23 cellular contexts compared by ENCODE assay signal in the genomic region with DNA sequence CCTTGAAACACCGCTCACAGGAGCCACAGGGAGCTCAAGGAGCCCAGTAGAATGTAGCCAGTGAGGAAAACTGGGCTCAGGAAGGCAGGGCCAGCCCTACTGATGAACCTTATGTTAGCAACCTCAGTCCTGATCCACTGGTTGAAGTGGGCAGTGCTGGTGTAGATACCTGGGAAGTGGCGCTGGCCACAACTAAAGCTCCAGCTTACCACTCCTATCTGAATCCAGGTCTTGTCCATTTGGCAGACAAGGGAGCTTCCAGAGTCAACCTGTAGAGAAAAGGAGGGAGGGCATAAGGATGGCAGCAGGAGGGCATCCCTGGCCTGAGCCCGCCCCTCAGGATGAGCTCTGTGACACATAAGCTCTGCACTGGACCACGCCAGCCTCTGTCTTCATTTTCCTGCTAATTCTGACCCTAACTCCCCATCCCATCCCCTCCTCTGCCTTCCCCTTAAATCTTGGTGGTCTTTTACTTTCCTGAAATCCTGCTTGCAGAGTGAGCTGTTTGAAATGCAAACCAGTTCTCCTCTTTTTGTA. TPM values are rescaled to one million over a fixed set of nuclear protein-coding genes. Genes with fewer than 3 reads are reported as not detected.
A peak's percentile ranks its signal among the peaks of the same experiment; 100 is the strongest.
DNase-seq lines count a peak whose midpoint lies in the region; ATAC-seq, FAIRE-seq and TF ChIP-seq lines count a peak whose summit lies in the region.
"Had no signal": no experiment of that assay in that cellular context is flagged by ENCODE, and none has a peak within 500 bp of the region (broad histone marks: within the 10 kb centered on the region; RNA-seq: fewer than 3 reads in every experiment).

No MANE protein-coding gene starts in this region.

- intact Hi-C loops in esophagus muscularis mucosa (cut with DNase I): no loop called here
- intact Hi-C loops in vagina (cut with DNase I): no loop called here
- intact Hi-C loops in PC-9 (cut with micrococcal nuclease; ENCODE audit: unreplicated experiment): no loop called here

- FAIRE-seq in D721Med (lab: Jason Lieb, UNC): no peak

- WGBS in esophagus muscularis mucosa: 86% methylated on average over 4 of the region's 4 CpGs

- H3K4me3 Mint-ChIP-seq in activated CD8-positive, alpha-beta memory T cell treated with anti-CD3 and anti-CD28 coated beads, Interleukin-2, amount 10 ng/mL, durations not matched to agents 7 days and 5 days: no peak overlapping the region
- no peak overlapping the region for H3K4me3 Mint-ChIP-seq in osteocyte (ENCODE audit: unreplicated experiment)
- H3K4me3 Mint-ChIP-seq: CD8-positive, alpha-beta T cell; HFFc6 had no signal

- H3K4me1 ChIP-seq in esophagus muscularis mucosa (peaks cover 0 to 7% (median 0%) of the 10 kb centered on the region in 4 donors), vagina (no peaks in the 10 kb centered on the region), PC-9 (replicated peaks; ENCODE audit: insufficient read depth) (no peaks in the 10 kb centered on the region)
- H3K4me1 ChIP-seq: SJSA1 had no signal

- no peak overlapping the region for H2AFZ ChIP-seq in PC-9

- no peak overlapping the region for H3K4me2 ChIP-seq in PC-9

- TF ChIP-seq CTCF in esophagus muscularis mucosa (IDR thresholded peaks at IDR 0.05) (no peak), osteocyte (IDR thresholded peaks at IDR 0.05) (no peak), vagina (IDR thresholded peaks at IDR 0.05) (no peak), D721Med (IDR thresholded peaks at IDR 0.05; ENCODE audit: insufficient read depth, missing control alignments) (no peak), PC-9 (conservative IDR thresholded peaks at IDR 0.05) (no peak)

- no peaks in the 10 kb centered on the region for H3K36me3 Mint-ChIP-seq in activated CD8-positive, alpha-beta memory T cell treated with anti-CD3 and anti-CD28 coated beads, Interleukin-2, amount 10 ng/mL, durations not matched to agents 7 days and 5 days
- H3K36me3 Mint-ChIP-seq in osteocyte (ENCODE audit: unreplicated experiment): no peaks in the 10 kb centered on the region
- H3K36me3 Mint-ChIP-seq: CD8-positive, alpha-beta T cell had no signal

- H3K27me3 ChIP-seq in esophagus muscularis mucosa (peaks cover 0 to 42% (median 4%) of the 10 kb centered on the region in 4 donors), vagina (no peaks in the 10 kb centered on the region), PC-9 (ENCODE audit: insufficient read depth, low read depth) (no peaks in the 10 kb centered on the region)
- H3K27me3 ChIP-seq: SJSA1 had no signal

- no peaks in the 10 kb centered on the region for H3K9me3 Mint-ChIP-seq in activated CD8-positive, alpha-beta memory T cell treated with anti-CD3 and anti-CD28 coated beads, Interleukin-2, amount 10 ng/mL, durations not matched to agents 7 days and 5 days (ENCODE audit: low read depth)
- H3K9me3 Mint-ChIP-seq in osteocyte (ENCODE audit: unreplicated experiment): peaks cover 5% of the 10 kb centered on the region
- H3K9me3 Mint-ChIP-seq: CD8-positive, alpha-beta T cell; HFFc6 had no signal

- no peaks in the 10 kb centered on the region for H3K79me2 ChIP-seq in PC-9 (ENCODE audit: low read depth)

- H3K27ac ChIP-seq in esophagus muscularis mucosa (replicated peaks in 1 of 4): no peak overlapping the region
- H3K27ac ChIP-seq in vagina: no peak overlapping the region
- no peak overlapping the region for H3K27ac ChIP-seq in PC-9
- H3K27ac ChIP-seq: SJSA1 had no signal

- H3K27ac Mint-ChIP-seq in activated CD8-positive, alpha-beta memory T cell treated with anti-CD3 and anti-CD28 coated beads, Interleukin-2, amount 10 ng/mL, durations not matched to agents 7 days and 5 days: no peak overlapping the region
- no peak overlapping the region for H3K27ac Mint-ChIP-seq in osteocyte (ENCODE audit: unreplicated experiment)
- H3K27ac Mint-ChIP-seq: CD8-positive, alpha-beta T cell; HFFc6 had no signal

- POLR2A ChIA-PET in PC-9 (lab: Charles Lee; ENCODE audit: unreplicated experiment): no interaction called here

- BruUV-seq in PC-9 (replicated peaks; lab: Mats Ljungman, UMichigan): no TSS peak

- no peaks in the 10 kb centered on the region for H3F3A ChIP-seq in PC-9 (ENCODE audit: insufficient read depth, low read depth)

- no peak for ATAC-seq in activated CD8-positive, alpha-beta memory T cell treated with anti-CD3 and anti-CD28 coated beads, Interleukin-2, amount 10 ng/mL, durations not matched to agents 7 days and 5 days
- ATAC-seq: CD8-positive, alpha-beta T cell; Panc1 had no signal

- H4K20me1 ChIP-seq in PC-9 (ENCODE audit: insufficient read depth): no peaks in the 10 kb centered on the region

- H3K27me3 Mint-ChIP-seq in activated CD8-positive, alpha-beta memory T cell treated with anti-CD3 and anti-CD28 coated beads, Interleukin-2, amount 10 ng/mL, durations not matched to agents 7 days and 5 days: peaks cover 5% of the 10 kb centered on the region
- peaks cover 33% of the 10 kb centered on the region for H3K27me3 Mint-ChIP-seq in osteocyte (ENCODE audit: unreplicated experiment)

- H3K4me3 ChIP-seq in esophagus muscularis mucosa: no peak overlapping the region
- no peak overlapping the region for H3K4me3 ChIP-seq in vagina
- H3K4me3 ChIP-seq in PC-9: no peak overlapping the region
- H3K4me3 ChIP-seq: SJSA1 had no signal

- no peak for TF ChIP-seq EP300 in esophagus muscularis mucosa (IDR thresholded peaks at IDR 0.05)

- no peaks in the 10 kb centered on the region for H3K36me3 ChIP-seq in esophagus muscularis mucosa
- no peaks in the 10 kb centered on the region for H3K36me3 ChIP-seq in vagina
- no peaks in the 10 kb centered on the region for H3K36me3 ChIP-seq in PC-9 (ENCODE audit: low read depth)
- H3K36me3 ChIP-seq: SJSA1 had no signal

- peak; percentile 38 for DNase-seq in activated CD8-positive, alpha-beta memory T cell treated with anti-CD3 and anti-CD28 coated beads, Interleukin-2, amount 10 ng/mL, durations not matched to agents 7 days and 5 days
- DNase-seq in activated CD8-positive, alpha-beta memory T cell treated with anti-CD3 and anti-CD28 coated beads, Interleukin-2, amount 50 U/mL, for 4 hours: no peak
- DNase-seq in esophagus muscularis mucosa (ENCODE audit: extremely low spot score): peak; percentile 89
- peak; percentile 62 for DNase-seq in osteocyte (ENCODE audit: extremely low spot score, unreplicated experiment)
- peak; percentile 65 to 72 for DNase-seq in vagina (ENCODE audit: extremely low spot score in 2 of 2)
- no peak for DNase-seq in D721Med (ENCODE audit: insufficient read length, low spot score)
- no peak for DNase-seq in PC-9
- no peak for DNase-seq in DMS153 (lab: John Stamatoyannopoulos, UW)
- DNase-seq: 8988T; C1 segment of cervical spinal cord; Calu3; CD8-positive, alpha-beta T cell; DMS79; H7; HFFc6; Karpas-422; NCI-H1417; NCI-H187; NCI-H446 treated with DMSO at 0.1 percent for 48 hours; NCI-H69 had no signal

- H3K9me3 ChIP-seq in esophagus muscularis mucosa (no peaks in the 10 kb centered on the region), vagina (no peaks in the 10 kb centered on the region), PC-9 (ENCODE audit: insufficient read depth, low read depth) (no peaks in the 10 kb centered on the region)
- H3K9me3 ChIP-seq: SJSA1 had no signal

- no peaks in the 10 kb centered on the region for H3K9me2 ChIP-seq in PC-9 (ENCODE audit: insufficient read depth)

- H3K4me1 Mint-ChIP-seq in activated CD8-positive, alpha-beta memory T cell treated with anti-CD3 and anti-CD28 coated beads, Interleukin-2, amount 10 ng/mL, durations not matched to agents 7 days and 5 days: peaks cover 8% of the 10 kb centered on the region
- no peaks in the 10 kb centered on the region for H3K4me1 Mint-ChIP-seq in osteocyte (ENCODE audit: unreplicated experiment)

- CTCF ChIA-PET in activated CD8-positive, alpha-beta memory T cell treated with anti-CD3 and anti-CD28 coated beads, Interleukin-2, amount 10 ng/mL, durations not matched to agents 7 days and 5 days (lab: Charles Lee): interaction anchor here (1.3 to 1.4 kb wide), 2 partner anchors 14 to 126 kb away, joined by 3 to 6 read pairs; no protein-coding TSS in a partner anchor
- CTCF ChIA-PET in PC-9 (lab: Charles Lee): no interaction called here

- TF ChIP-seq POLR2A in esophagus muscularis mucosa (IDR thresholded peaks at IDR 0.05; ENCODE audit: low read depth) (no peak), vagina (IDR thresholded peaks at IDR 0.05) (no peak)

RNA-seq across cellular contexts. Expression of gene PRSS50, which starts 2.1 kb away (rescaled TPM):
- not detected for total RNA-seq in activated CD8-positive, alpha-beta memory T cell treated with anti-CD3 and anti-CD28 coated beads, Interleukin-2, amount 10 ng/mL, durations not matched to agents 7 days and 5 days
- under 1 TPM in 3 of 4 donors, not detected in 1; 0.32 to 0.46 (median 0.42) TPM for total RNA-seq in esophagus muscularis mucosa
- not detected in 2 replicates for total RNA-seq in osteocyte
- not detected for total RNA-seq in vagina
- 0.48 and 0.50 TPM in 2 replicates for total RNA-seq in PC-9 (2021)
- total RNA-seq: Calu3; CD8-positive, alpha-beta T cell; HFFc6; M059J; SJSA1 had no signal

RNA-seq across cellular contexts. Expression of gene TMIE, which starts 18.6 kb away (rescaled TPM):
- total RNA-seq in activated CD8-positive, alpha-beta memory T cell treated with anti-CD3 and anti-CD28 coated beads, Interleukin-2, amount 10 ng/mL, durations not matched to agents 7 days and 5 days: not detected
- total RNA-seq in esophagus muscularis mucosa (1 to 10 TPM in 1 of 4 donors, under 1 TPM in 2, not detected in 1; 0.33 to 1.2 (median 0.69) TPM), osteocyte (not detected in 2 replicates), vagina (0.74 TPM), PC-9 (2021) (6.0 and 6.5 TPM in 2 replicates)
- total RNA-seq: HFFc6, SJSA1 had no signal

RNA-seq across cellular contexts. Expression of gene ALS2CL, which starts 26.3 kb away (rescaled TPM):
- under 1 TPM; 0.09 to 0.58 TPM for total RNA-seq in activated CD8-positive, alpha-beta memory T cell treated with anti-CD3 and anti-CD28 coated beads, Interleukin-2, amount 10 ng/mL, durations not matched to agents 7 days and 5 days
- total RNA-seq in esophagus muscularis mucosa: 10 to 100 TPM in 2 of 4 donors, 1 to 10 TPM in 2; 3.3 to 11.8 (median 10.8) TPM
- 0.99 and 1.4 TPM in 2 replicates for total RNA-seq in osteocyte
- total RNA-seq in vagina: 134 TPM
- total RNA-seq in PC-9 (2021): 67.5 and 71.6 TPM in 2 replicates

Comparison
In these comparisons a context has a peak if more than half of its experiments do, and no peak if none do; other contexts are left out.
1. DNase-seq: peak in activated CD8-positive, alpha-beta memory T cell treated with anti-CD3 and anti-CD28 coated beads, Interleukin-2, amount 10 ng/mL, durations not matched to agents 7 days and 5 days (single experiment), esophagus muscularis mucosa (single experiment), osteocyte (single experiment) and vagina (2 of 2); none in activated CD8-positive, alpha-beta memory T cell treated with anti-CD3 and anti-CD28 coated beads, Interleukin-2, amount 50 U/mL, for 4 hours (single experiment), D721Med (single experiment), PC-9 (0 of 2) and DMS153 (single experiment).